1 cellular context compared by ENCODE assay signal in the genomic region with DNA sequence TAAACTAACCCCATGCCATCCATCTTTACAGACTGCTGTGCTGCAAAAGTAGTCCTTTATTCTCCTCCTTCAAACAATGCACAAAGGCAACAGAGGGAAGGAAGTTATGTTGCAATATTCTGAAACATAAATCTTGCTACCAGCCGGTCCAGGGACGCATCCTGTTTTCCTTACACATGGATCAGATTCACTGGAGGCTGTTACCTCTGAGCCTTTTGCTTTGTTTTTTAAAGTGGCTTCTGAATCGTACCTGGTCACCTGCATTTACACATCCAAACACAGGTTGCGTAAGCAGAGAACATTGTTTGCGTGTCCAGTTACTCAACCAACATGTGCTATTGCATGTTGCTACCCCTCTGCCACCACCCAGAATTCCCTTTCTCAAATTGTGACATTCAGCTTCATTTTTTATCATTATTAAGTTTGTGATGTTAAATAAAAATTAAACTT.
TF ChIP-seq lines count a peak whose summit lies in the region.

No MANE protein-coding gene starts in this region.

TF ChIP-seq in HepG2, 621 proteins besides CTCF, POLR2A, EP300 and RAD21 (continued from another document and continues in another):
- TF ChIP-seq, protein P1, sequence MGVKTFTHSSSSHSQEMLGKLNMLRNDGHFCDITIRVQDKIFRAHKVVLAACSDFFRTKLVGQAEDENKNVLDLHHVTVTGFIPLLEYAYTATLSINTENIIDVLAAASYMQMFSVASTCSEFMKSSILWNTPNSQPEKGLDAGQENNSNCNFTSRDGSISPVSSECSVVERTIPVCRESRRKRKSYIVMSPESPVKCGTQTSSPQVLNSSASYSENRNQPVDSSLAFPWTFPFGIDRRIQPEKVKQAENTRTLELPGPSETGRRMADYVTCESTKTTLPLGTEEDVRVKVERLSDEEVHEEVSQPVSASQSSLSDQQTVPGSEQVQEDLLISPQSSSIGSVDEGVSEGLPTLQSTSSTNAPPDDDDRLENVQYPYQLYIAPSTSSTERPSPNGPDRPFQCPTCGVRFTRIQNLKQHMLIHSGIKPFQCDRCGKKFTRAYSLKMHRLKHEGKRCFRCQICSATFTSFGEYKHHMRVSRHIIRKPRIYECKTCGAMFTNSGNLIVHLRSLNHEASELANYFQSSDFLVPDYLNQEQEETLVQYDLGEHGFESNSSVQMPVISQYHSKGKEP (CRISPR knock-in tag; IDR thresholded peaks at IDR 0.05), result no peak
- peak; percentile 77; the same call in 1 of the 2 replicates for TF ChIP-seq GATAD1 (CRISPR knock-in tag; IDR thresholded peaks at IDR 0.05)
- peak; percentile 80 for TF ChIP-seq TCF7 (IDR thresholded peaks at IDR 0.05; ENCODE audit: low read depth)
- TF ChIP-seq NFKBIZ (CRISPR knock-in tag; IDR thresholded peaks at IDR 0.05), result peak; percentile 94; the same call in 1 of the 2 replicates
- no peak for TF ChIP-seq ZNF550 (CRISPR knock-in tag; IDR thresholded peaks at IDR 0.05; ENCODE audit: borderline replicate concordance)
- no peak for TF ChIP-seq SPEN (CRISPR knock-in tag; IDR thresholded peaks at IDR 0.05; ENCODE audit: low read depth)
- TF ChIP-seq, protein P2, sequence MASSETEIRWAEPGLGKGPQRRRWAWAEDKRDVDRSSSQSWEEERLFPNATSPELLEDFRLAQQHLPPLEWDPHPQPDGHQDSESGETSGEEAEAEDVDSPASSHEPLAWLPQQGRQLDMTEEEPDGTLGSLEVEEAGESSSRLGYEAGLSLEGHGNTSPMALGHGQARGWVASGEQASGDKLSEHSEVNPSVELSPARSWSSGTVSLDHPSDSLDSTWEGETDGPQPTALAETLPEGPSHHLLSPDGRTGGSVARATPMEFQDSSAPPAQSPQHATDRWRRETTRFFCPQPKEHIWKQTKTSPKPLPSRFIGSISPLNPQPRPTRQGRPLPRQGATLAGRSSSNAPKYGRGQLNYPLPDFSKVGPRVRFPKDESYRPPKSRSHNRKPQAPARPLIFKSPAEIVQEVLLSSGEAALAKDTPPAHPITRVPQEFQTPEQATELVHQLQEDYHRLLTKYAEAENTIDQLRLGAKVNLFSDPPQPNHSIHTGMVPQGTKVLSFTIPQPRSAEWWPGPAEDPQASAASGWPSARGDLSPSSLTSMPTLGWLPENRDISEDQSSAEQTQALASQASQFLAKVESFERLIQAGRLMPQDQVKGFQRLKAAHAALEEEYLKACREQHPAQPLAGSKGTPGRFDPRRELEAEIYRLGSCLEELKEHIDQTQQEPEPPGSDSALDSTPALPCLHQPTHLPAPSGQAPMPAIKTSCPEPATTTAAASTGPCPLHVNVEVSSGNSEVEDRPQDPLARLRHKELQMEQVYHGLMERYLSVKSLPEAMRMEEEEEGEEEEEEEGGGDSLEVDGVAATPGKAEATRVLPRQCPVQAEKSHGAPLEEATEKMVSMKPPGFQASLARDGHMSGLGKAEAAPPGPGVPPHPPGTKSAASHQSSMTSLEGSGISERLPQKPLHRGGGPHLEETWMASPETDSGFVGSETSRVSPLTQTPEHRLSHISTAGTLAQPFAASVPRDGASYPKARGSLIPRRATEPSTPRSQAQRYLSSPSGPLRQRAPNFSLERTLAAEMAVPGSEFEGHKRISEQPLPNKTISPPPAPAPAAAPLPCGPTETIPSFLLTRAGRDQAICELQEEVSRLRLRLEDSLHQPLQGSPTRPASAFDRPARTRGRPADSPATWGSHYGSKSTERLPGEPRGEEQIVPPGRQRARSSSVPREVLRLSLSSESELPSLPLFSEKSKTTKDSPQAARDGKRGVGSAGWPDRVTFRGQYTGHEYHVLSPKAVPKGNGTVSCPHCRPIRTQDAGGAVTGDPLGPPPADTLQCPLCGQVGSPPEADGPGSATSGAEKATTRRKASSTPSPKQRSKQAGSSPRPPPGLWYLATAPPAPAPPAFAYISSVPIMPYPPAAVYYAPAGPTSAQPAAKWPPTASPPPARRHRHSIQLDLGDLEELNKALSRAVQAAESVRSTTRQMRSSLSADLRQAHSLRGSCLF (CRISPR knock-in tag; IDR thresholded peaks at IDR 0.05; ENCODE audit: borderline replicate concordance), result no peak
- TF ChIP-seq, protein P3, sequence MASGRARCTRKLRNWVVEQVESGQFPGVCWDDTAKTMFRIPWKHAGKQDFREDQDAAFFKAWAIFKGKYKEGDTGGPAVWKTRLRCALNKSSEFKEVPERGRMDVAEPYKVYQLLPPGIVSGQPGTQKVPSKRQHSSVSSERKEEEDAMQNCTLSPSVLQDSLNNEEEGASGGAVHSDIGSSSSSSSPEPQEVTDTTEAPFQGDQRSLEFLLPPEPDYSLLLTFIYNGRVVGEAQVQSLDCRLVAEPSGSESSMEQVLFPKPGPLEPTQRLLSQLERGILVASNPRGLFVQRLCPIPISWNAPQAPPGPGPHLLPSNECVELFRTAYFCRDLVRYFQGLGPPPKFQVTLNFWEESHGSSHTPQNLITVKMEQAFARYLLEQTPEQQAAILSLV (CRISPR knock-in tag; IDR thresholded peaks at IDR 0.05; ENCODE audit: borderline replicate concordance), result no peak
- 0 out of 2 replicates have a peak, but pooled peaks have one; percentile 66 for TF ChIP-seq DNMT3B (CRISPR knock-in tag; conservative IDR thresholded peaks at IDR 0.05)
- TF ChIP-seq ZNF781 (CRISPR knock-in tag; IDR thresholded peaks at IDR 0.05; ENCODE audit: borderline replicate concordance, not compliant biosample characterization), result no peak
- TF ChIP-seq FIP1L1 (IDR thresholded peaks at IDR 0.05; ENCODE audit: borderline replicate concordance, insufficient read depth, low read depth, low read length), result no peak
- TF ChIP-seq THYN1 (CRISPR knock-in tag; IDR thresholded peaks at IDR 0.05; ENCODE audit: borderline replicate concordance, low read depth), result no peak
- TF ChIP-seq, protein P4, sequence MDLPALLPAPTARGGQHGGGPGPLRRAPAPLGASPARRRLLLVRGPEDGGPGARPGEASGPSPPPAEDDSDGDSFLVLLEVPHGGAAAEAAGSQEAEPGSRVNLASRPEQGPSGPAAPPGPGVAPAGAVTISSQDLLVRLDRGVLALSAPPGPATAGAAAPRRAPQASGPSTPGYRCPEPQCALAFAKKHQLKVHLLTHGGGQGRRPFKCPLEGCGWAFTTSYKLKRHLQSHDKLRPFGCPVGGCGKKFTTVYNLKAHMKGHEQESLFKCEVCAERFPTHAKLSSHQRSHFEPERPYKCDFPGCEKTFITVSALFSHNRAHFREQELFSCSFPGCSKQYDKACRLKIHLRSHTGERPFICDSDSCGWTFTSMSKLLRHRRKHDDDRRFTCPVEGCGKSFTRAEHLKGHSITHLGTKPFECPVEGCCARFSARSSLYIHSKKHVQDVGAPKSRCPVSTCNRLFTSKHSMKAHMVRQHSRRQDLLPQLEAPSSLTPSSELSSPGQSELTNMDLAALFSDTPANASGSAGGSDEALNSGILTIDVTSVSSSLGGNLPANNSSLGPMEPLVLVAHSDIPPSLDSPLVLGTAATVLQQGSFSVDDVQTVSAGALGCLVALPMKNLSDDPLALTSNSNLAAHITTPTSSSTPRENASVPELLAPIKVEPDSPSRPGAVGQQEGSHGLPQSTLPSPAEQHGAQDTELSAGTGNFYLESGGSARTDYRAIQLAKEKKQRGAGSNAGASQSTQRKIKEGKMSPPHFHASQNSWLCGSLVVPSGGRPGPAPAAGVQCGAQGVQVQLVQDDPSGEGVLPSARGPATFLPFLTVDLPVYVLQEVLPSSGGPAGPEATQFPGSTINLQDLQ (CRISPR knock-in tag; IDR thresholded peaks at IDR 0.05), result no peak
- no peak for TF ChIP-seq HNRNPL (IDR thresholded peaks at IDR 0.05; ENCODE audit: low read depth, low read length)
- TF ChIP-seq, protein P5, sequence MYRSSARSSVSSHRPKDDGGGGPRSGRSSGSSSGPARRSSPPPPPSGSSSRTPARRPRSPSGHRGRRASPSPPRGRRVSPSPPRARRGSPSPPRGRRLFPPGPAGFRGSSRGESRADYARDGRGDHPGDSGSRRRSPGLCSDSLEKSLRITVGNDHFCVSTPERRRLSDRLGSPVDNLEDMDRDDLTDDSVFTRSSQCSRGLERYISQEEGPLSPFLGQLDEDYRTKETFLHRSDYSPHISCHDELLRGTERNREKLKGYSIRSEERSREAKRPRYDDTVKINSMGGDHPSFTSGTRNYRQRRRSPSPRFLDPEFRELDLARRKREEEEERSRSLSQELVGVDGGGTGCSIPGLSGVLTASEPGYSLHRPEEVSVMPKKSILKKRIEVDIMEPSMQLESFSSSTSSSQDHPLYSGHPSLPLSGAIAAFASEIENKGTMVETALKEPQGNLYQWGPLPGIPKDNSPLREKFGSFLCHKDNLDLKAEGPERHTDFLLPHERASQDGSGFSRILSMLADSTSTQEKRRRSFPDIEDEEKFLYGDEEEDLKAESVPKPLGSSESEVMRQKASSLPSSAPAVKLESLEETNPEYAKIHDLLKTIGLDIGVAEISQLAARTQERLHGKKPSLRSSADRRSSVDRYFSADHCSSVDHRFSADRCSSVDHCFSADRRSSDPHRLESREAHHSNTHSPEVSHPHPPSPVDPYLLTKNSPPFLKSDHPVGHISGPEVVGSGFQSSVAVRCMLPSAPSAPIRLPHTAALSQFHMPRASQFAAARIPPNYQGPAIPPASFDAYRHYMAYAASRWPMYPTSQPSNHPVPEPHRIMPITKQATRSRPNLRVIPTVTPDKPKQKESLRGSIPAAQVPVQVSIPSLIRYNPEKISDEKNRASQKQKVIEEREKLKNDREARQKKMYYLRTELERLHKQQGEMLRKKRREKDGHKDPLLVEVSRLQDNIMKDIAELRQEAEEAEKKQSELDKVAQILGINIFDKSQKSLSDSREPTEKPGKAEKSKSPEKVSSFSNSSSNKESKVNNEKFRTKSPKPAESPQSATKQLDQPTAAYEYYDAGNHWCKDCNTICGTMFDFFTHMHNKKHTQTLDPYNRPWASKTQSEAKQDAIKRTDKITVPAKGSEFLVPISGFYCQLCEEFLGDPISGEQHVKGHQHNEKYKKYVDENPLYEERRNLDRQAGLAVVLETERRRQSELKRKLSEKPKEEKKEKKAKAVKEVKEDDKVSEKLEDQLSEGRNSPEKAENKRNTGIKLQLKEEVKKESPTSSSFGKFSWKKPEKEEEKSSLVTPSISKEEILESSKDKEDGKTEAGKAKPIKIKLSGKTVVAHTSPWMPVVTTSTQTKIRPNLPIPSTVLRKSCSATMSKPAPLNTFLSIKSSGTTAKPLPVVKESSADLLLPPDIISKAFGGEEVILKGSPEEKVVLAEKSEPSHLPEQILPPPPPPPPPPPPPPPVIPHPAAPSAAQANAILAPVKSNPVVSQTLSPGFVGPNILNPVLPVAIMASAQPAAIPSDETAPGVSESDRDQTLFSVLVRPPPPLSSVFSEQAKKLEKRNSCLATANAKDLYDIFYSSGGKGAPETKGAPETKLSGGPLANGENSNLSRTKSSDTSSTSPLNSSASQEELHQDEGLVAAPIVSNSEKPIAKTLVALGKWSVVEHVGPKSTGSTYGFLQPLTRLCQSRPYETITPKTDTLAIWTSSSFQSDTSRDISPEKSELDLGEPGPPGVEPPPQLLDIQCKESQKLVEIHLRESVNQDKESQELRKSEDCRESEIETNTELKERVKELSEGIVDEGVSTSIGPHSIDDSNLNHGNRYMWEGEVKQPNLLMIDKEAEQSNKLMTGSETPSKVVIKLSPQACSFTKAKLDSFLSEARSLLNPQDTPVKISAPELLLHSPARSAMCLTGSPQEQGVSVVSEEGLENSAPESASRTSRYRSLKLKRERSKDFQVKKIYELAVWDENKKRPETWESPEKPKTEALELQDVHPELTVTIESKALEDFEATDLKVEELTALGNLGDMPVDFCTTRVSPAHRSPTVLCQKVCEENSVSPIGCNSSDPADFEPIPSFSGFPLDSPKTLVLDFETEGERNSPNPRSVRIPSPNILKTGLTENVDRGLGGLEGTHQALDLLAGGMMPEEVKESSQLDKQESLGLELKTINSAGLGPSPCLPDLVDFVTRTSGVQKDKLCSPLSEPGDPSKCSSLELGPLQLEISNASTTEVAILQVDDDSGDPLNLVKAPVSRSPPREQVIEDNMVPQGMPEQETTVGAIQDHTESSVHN (CRISPR knock-in tag; IDR thresholded peaks at IDR 0.05), result no peak
- TF ChIP-seq, protein P6, sequence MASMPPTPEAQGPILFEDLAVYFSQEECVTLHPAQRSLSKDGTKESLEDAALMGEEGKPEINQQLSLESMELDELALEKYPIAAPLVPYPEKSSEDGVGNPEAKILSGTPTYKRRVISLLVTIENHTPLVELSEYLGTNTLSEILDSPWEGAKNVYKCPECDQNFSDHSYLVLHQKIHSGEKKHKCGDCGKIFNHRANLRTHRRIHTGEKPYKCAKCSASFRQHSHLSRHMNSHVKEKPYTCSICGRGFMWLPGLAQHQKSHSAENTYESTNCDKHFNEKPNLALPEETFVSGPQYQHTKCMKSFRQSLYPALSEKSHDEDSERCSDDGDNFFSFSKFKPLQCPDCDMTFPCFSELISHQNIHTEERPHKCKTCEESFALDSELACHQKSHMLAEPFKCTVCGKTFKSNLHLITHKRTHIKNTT (CRISPR knock-in tag; IDR thresholded peaks at IDR 0.05), result no peak
- TF ChIP-seq, protein P7, sequence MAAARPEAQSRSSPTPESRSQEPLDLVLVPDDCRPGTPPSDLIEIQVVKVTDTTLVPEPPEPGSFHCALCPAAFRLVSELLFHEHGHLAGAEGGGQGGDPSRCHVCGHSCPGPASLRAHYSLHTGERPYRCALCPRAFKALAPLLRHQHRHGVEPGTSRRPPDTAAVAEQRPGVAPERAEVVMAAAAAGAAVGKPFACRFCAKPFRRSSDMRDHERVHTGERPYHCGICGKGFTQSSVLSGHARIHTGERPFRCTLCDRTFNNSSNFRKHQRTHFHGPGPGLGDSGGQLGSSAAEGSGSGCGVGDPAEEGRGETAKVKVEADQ (CRISPR knock-in tag; IDR thresholded peaks at IDR 0.05; ENCODE audit: borderline replicate concordance), result no peak
